Comparison of ENCODE assay signal across 8 cellular contexts in genomic region chr11:14357843-14358728, GRCh38. TPM values are rescaled to one million over a fixed set of nuclear protein-coding genes. Genes with fewer than 3 reads are reported as not detected.
A peak's percentile ranks its signal among the peaks of the same experiment; 100 is the strongest.
DNase-seq lines count a peak whose midpoint lies in the region; ATAC-seq and TF ChIP-seq lines count a peak whose summit lies in the region.

No MANE protein-coding gene starts in this region.

- peaks cover 21% of the 10 kb centered on the region for H3K36me3 Mint-ChIP-seq in effector memory CD8-positive, alpha-beta T cell (ENCODE audit: insufficient read depth)

- peaks cover 27% of the 10 kb centered on the region for H3K79me2 ChIP-seq in MM.1S (ENCODE audit: low read length)

- CTCF ChIA-PET in HEK293 (lab: Yijun Ruan, JAX), result interaction anchor here (0.6 to 1.4 kb wide), 9 partner anchors 15 to 623 kb away, joined by 3 to 4 read pairs (median 4); no protein-coding TSS in a partner anchor

- H3K27me3 ChIP-seq in MM.1S (replicated peaks; ENCODE audit: insufficient read depth, low read length) (no peaks in the 10 kb centered on the region), mononuclear cell (ENCODE audit: insufficient read depth, low read length) (peaks cover 29% of the 10 kb centered on the region), suprapubic skin (no peaks in the 10 kb centered on the region)

- peak overlapping the region; percentile 89 for H2AFZ ChIP-seq in MM.1S (ENCODE audit: low read length)

- H3K4me1 ChIP-seq in HEK293 (ENCODE audit: control insufficient read depth, insufficient read depth, low read length) (no peaks in the 10 kb centered on the region), MM.1S (ENCODE audit: low read length) (0 out of 2 replicates have a peak, but pooled peaks cover 6% of the 10 kb centered on the region), mononuclear cell (ENCODE audit: insufficient read depth, low read length) (peaks cover 20% of the 10 kb centered on the region), suprapubic skin (peaks cover 17% of the 10 kb centered on the region)

- H3K9me2 ChIP-seq in MM.1S (replicated peaks; ENCODE audit: insufficient read depth, low read length), result no peaks in the 10 kb centered on the region

- TF ChIP-seq POLR2A in suprapubic skin (IDR thresholded peaks at IDR 0.05), result no peak

- no peaks in the 10 kb centered on the region for H3K9me3 ChIP-seq in HEK293 (ENCODE audit: control insufficient read depth, insufficient read depth, low read depth, low read length)
- H3K9me3 ChIP-seq in MM.1S (replicated peaks; ENCODE audit: insufficient read depth, low read length), result no peaks in the 10 kb centered on the region
- H3K9me3 ChIP-seq in mononuclear cell (ENCODE audit: low read depth, low read length), result no peaks in the 10 kb centered on the region
- no peaks in the 10 kb centered on the region for H3K9me3 ChIP-seq in suprapubic skin

- no peak for TF ChIP-seq CTCF in HEK293 (tag by site-specific recombination; IDR thresholded peaks at IDR 0.05)
- TF ChIP-seq CTCF in MM.1S (IDR thresholded peaks at IDR 0.05; ENCODE audit: low read length), result no peak
- TF ChIP-seq CTCF in suprapubic skin (IDR thresholded peaks at IDR 0.05), result no peak

- peak overlapping the region; percentile 91 to 98 for H3K27ac Mint-ChIP-seq in effector memory CD8-positive, alpha-beta T cell

- H3K9ac ChIP-seq in MM.1S (ENCODE audit: low read length), result peak overlapping the region; percentile 65

- no peak for TF ChIP-seq EP300 in suprapubic skin (IDR thresholded peaks at IDR 0.05)

- H3K36me3 ChIP-seq in HEK293 (ENCODE audit: control insufficient read depth in 2 of 2, insufficient read depth in 1 of 2, low read length in 2 of 2), result no peaks in the 10 kb centered on the region
- H3K36me3 ChIP-seq in MM.1S (replicated peaks; ENCODE audit: insufficient read depth, low read length), result no peaks in the 10 kb centered on the region
- no peaks in the 10 kb centered on the region for H3K36me3 ChIP-seq in suprapubic skin

- no peaks in the 10 kb centered on the region for H3F3A ChIP-seq in MM.1S (ENCODE audit: insufficient read depth, low read length)

- H3K4me2 ChIP-seq in MM.1S (ENCODE audit: low read depth, low read length), result peak overlapping the region; percentile 80

- peak overlapping the region; percentile 96 to 97 for H3K4me3 Mint-ChIP-seq in effector memory CD8-positive, alpha-beta T cell

- H3K4me1 Mint-ChIP-seq in effector memory CD8-positive, alpha-beta T cell (ENCODE audit: low read depth in 2 of 2), result peaks cover 41 to 43% of the 10 kb centered on the region in 2 donors

- peak; percentile 26 for DNase-seq in NCI-H1092 treated with DMSO at 0.1 percent for 48 hours (lab: John Stamatoyannopoulos, UW)
- no peak for DNase-seq in NCI-H1092 (lab: John Stamatoyannopoulos, UW)
- DNase-seq in MM.1S, result peak; percentile 36
- peak; percentile 10 to 18 for DNase-seq in activated CD4-positive, alpha-beta T cell treated with anti-CD3 and anti-CD28 coated beads, Interleukin-2, amount 50 U/mL, for 4 hours
- DNase-seq in effector memory CD8-positive, alpha-beta T cell, result peak; percentile 27 to 42 (median 32)
- peak in 1 of 2 donors; percentile 78 for DNase-seq in suprapubic skin (ENCODE audit: low spot score in 2 of 2)

- 3% methylated on average over 9 of the region's 74 CpGs for WGBS in suprapubic skin

- H4K20me1 ChIP-seq in MM.1S (ENCODE audit: insufficient read depth, low read length), result no peaks in the 10 kb centered on the region

- peak overlapping the region; percentile 88 for H3K4me3 ChIP-seq in HEK293 (ENCODE audit: low read depth, low read length)
- H3K4me3 ChIP-seq in MM.1S (ENCODE audit: low read length), result peak overlapping the region; percentile 85
- peak overlapping the region; percentile 64 for H3K4me3 ChIP-seq in mononuclear cell (ENCODE audit: low read length)
- H3K4me3 ChIP-seq in suprapubic skin, result peak overlapping the region; percentile 95

- no peaks in the 10 kb centered on the region for H3K9me3 Mint-ChIP-seq in effector memory CD8-positive, alpha-beta T cell

- POLR2A ChIA-PET in HEK293 (lab: Yijun Ruan, JAX), result interaction anchor here (0.6 to 1.5 kb wide), 6 partner anchors 9 to 97 kb away, joined by 3 to 7 read pairs (median 4); no protein-coding TSS in a partner anchor

- peak; percentile 61 for ATAC-seq in effector memory CD8-positive, alpha-beta T cell (replicated peaks)

- no peaks in the 10 kb centered on the region for H3K27me3 Mint-ChIP-seq in effector memory CD8-positive, alpha-beta T cell

- H3K27ac ChIP-seq in HEK293 (ENCODE audit: extremely low read depth, low read depth, low read length) (peak overlapping the region; percentile 68; the same call in 1 of the 2 replicates), MM.1S (ENCODE audit: low read length) (no peak overlapping the region), suprapubic skin (peak overlapping the region; percentile 87)

TF ChIP-seq in HEK293, 187 proteins besides CTCF, POLR2A, EP300 and RAD21 (continues in another document):
- TF ChIP-seq, protein P1, sequence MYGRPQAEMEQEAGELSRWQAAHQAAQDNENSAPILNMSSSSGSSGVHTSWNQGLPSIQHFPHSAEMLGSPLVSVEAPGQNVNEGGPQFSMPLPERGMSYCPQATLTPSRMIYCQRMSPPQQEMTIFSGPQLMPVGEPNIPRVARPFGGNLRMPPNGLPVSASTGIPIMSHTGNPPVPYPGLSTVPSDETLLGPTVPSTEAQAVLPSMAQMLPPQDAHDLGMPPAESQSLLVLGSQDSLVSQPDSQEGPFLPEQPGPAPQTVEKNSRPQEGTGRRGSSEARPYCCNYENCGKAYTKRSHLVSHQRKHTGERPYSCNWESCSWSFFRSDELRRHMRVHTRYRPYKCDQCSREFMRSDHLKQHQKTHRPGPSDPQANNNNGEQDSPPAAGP (tag by site-specific recombination; IDR thresholded peaks at IDR 0.05), result peak; percentile 12; the same call in 1 of the 2 replicates
- TF ChIP-seq, protein P2, sequence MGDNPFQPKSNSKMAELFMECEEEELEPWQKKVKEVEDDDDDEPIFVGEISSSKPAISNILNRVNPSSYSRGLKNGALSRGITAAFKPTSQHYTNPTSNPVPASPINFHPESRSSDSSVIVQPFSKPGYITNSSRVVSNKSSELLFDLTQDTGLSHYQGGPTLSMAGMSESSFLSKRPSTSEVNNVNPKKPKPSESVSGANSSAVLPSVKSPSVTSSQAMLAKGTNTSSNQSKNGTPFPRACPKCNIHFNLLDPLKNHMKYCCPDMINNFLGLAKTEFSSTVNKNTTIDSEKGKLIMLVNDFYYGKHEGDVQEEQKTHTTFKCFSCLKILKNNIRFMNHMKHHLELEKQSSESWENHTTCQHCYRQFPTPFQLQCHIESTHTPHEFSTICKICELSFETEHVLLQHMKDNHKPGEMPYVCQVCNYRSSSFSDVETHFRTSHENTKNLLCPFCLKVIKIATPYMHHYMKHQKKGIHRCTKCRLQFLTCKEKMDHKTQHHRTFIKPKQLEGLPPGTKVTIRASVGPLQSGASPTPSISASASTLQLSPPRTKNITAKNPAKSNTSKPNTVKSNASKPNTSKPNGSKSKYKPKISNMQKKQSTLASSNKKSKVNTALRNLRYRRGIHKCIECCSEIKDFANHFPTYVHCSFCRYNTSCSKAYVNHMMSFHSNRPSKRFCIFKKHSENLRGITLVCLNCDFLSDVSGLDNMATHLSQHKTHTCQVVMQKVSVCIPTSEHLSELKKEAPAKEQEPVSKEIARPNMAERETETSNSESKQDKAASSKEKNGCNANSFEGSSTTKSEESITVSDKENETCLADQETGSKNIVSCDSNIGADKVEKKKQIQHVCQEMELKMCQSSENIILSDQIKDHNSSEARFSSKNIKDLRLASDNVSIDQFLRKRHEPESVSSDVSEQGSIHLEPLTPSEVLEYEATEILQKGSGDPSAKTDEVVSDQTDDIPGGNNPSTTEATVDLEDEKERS (tag by site-specific recombination; IDR thresholded peaks at IDR 0.05), result no peak
- TF ChIP-seq ZBTB17 (tag by site-specific recombination; IDR thresholded peaks at IDR 0.05) (peak; percentile 14; the same call in 1 of the 2 replicates), ZNF530 (tag by site-specific recombination; IDR thresholded peaks at IDR 0.05; ENCODE audit: low read depth) (no peak), KLF8 (tag by site-specific recombination; IDR thresholded peaks at IDR 0.05) (peak; percentile 25; the same call in 1 of the 2 replicates), ZNF394 (tag by site-specific recombination; IDR thresholded peaks at IDR 0.05; ENCODE audit: borderline replicate concordance) (peak; percentile 35; the same call in 1 of the 2 replicates), OVOL3 (tag by site-specific recombination; IDR thresholded peaks at IDR 0.05) (no peak), ZNF600 (tag by site-specific recombination; IDR thresholded peaks at IDR 0.05) (peak; percentile 68), SCRT1 (tag by site-specific recombination; IDR thresholded peaks at IDR 0.05; ENCODE audit: borderline replicate concordance) (no peak), ZBTB8A (tag by site-specific recombination; IDR thresholded peaks at IDR 0.05) (peak; percentile 51), ZBTB20 (tag by site-specific recombination; IDR thresholded peaks at IDR 0.05) (peak; percentile 82), ZNF580 (tag by site-specific recombination; IDR thresholded peaks at IDR 0.05) (0 out of 2 replicates have a peak, but pooled peaks have one; percentile 11), SP7 (tag by site-specific recombination; IDR thresholded peaks at IDR 0.05) (0 out of 2 replicates have a peak, but pooled peaks have one; percentile 14), ZNF335 (tag by site-specific recombination; conservative IDR thresholded peaks at IDR 0.05) (peak; percentile 84), ZFP37 (tag by site-specific recombination; IDR thresholded peaks at IDR 0.05) (peak; percentile 62; the same call in 1 of the 2 replicates), GLIS2 (tag by site-specific recombination; IDR thresholded peaks at IDR 0.05) (peak; percentile 23; the same call in 1 of the 2 replicates), KLF16 (tag by site-specific recombination; IDR thresholded peaks at IDR 0.05) (0 out of 2 replicates have a peak, but pooled peaks have one; percentile 22)

RNA-seq across cellular contexts. Expression of gene RRAS2, which starts 0.9 kb away (rescaled TPM):
- total RNA-seq in mononuclear cell, result 28.7 TPM
- total RNA-seq in suprapubic skin, result 10 to 100 TPM; 24.1 to 28.5 (median 25.5) TPM
